Comparison of ENCODE assay signal across 12 cellular contexts in the genomic region with DNA sequence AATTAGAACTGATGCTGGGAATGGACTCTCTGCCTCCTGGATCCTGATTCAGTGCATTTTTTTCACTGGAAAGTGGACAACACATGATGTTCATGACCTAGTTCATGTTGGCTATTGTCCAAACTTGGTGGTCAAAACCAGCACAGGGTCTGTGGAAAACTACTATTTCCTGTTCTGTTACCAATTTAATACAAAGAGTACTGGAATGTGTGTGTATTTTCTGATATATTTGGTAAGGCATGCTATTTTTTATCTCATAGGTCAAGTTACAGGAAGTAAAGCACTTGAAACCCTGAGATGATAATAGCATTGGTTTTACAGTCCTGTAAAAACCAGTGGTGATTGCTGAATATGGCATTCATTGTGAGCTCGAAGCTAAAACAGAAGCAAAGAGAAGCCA.
DNase-seq lines count a peak whose midpoint lies in the region; ATAC-seq and TF ChIP-seq lines count a peak whose summit lies in the region.
"Had no signal": no experiment of that assay in that cellular context is flagged by ENCODE, and none has a peak within 500 bp of the region (broad histone marks: within the 10 kb centered on the region; RNA-seq: fewer than 3 reads in every experiment).

No MANE protein-coding gene starts in this region.

- H3K4me1 Mint-ChIP-seq in naive thymus-derived CD8-positive, alpha-beta T cell = no peaks in the 10 kb centered on the region

- peak overlapping the region; percentile 25 for H3K27ac ChIP-seq in angular gyrus (ENCODE audit: low read depth, low read length)
- H3K27ac ChIP-seq: stomach had no signal

- DNase-seq in EL = peak; percentile 74
- peak; percentile 30 for DNase-seq in myocyte (ENCODE audit: low read depth)
- no peak for DNase-seq in naive thymus-derived CD8-positive, alpha-beta T cell
- no peak for DNase-seq in AG08396 (ENCODE audit: low spot score)
- DNase-seq: activated gamma-delta T cell treated with Interleukin-2 at 50 U/mL for 16 hours, KG1, NCI-H524 treated with DMSO at 0.1 percent for 48 hours, stomach had no signal

- no peaks in the 10 kb centered on the region for H4K20me1 ChIP-seq in Loucy (ENCODE audit: insufficient read depth, low read length, poor library complexity, severe bottlenecking)

- H3K4me3 Mint-ChIP-seq in naive thymus-derived CD8-positive, alpha-beta T cell = no peak overlapping the region
- H3K4me3 Mint-ChIP-seq: natural killer cell treated with Interleukin-12 subunit alpha and Interleukin-12 subunit beta and Interleukin-15 and Interleukin-18, amount 100 ng/mL, for 72 hours had no signal

- H3K9me3 ChIP-seq in Loucy (ENCODE audit: insufficient read depth, low read depth, low read length) = no peaks in the 10 kb centered on the region
- H3K9me3 ChIP-seq: stomach had no signal

- TF ChIP-seq CTCF in Loucy (conservative IDR thresholded peaks at IDR 0.05; ENCODE audit: low read length) = no peak

- H3K4me2 ChIP-seq in Loucy (ENCODE audit: low read depth, low read length, poor library complexity, severe bottlenecking) = peak overlapping the region; percentile 68

- H3F3A ChIP-seq in Loucy (ENCODE audit: low read depth) = no peaks in the 10 kb centered on the region

- H2AFZ ChIP-seq in Loucy (ENCODE audit: low read length) = peak overlapping the region; percentile 10

- no peak overlapping the region for H3K27ac Mint-ChIP-seq in naive thymus-derived CD8-positive, alpha-beta T cell
- H3K27ac Mint-ChIP-seq: natural killer cell treated with Interleukin-12 subunit alpha and Interleukin-12 subunit beta and Interleukin-15 and Interleukin-18, amount 100 ng/mL, for 72 hours had no signal

- no peaks in the 10 kb centered on the region for H3K36me3 Mint-ChIP-seq in naive thymus-derived CD8-positive, alpha-beta T cell
- H3K36me3 Mint-ChIP-seq: natural killer cell treated with Interleukin-12 subunit alpha and Interleukin-12 subunit beta and Interleukin-15 and Interleukin-18, amount 100 ng/mL, for 72 hours had no signal

- no peaks in the 10 kb centered on the region for H3K9me3 Mint-ChIP-seq in naive thymus-derived CD8-positive, alpha-beta T cell
- H3K9me3 Mint-ChIP-seq: natural killer cell treated with Interleukin-12 subunit alpha and Interleukin-12 subunit beta and Interleukin-15 and Interleukin-18, amount 100 ng/mL, for 72 hours had no signal

- no peaks in the 10 kb centered on the region for H3K79me2 ChIP-seq in Loucy (ENCODE audit: insufficient read depth, low read length)

- peaks cover 0 to 5% (median 3%) of the 10 kb centered on the region in 5 donors for H3K27me3 Mint-ChIP-seq in naive thymus-derived CD8-positive, alpha-beta T cell

- no peaks in the 10 kb centered on the region for H3K27me3 ChIP-seq in Loucy (ENCODE audit: insufficient read depth, low read length, poor library complexity, severe bottlenecking)
- H3K27me3 ChIP-seq: stomach had no signal

- no peaks in the 10 kb centered on the region for H3K36me3 ChIP-seq in Loucy (ENCODE audit: insufficient read depth, low read length)
- H3K36me3 ChIP-seq: stomach had no signal

- H3K9ac ChIP-seq in Loucy (ENCODE audit: low read depth, low read length, poor library complexity, severe bottlenecking) = no peak overlapping the region

- ATAC-seq in naive thymus-derived CD8-positive, alpha-beta T cell = no peak
- no peak for ATAC-seq in HG03139 (IDR thresholded peaks at IDR 0.05; ENCODE audit: unreplicated experiment)
- ATAC-seq: natural killer cell treated with Interleukin-12 subunit alpha and Interleukin-12 subunit beta and Interleukin-15 and Interleukin-18, amount 100 ng/mL, for 72 hours had no signal

- peak overlapping the region; percentile 40 for H3K4me3 ChIP-seq in Loucy (ENCODE audit: low read length, poor library complexity, severe bottlenecking)
- H3K4me3 ChIP-seq: stomach had no signal

- H3K4me1 ChIP-seq in Loucy (ENCODE audit: insufficient read depth, low read length, poor library complexity, severe bottlenecking) = peaks cover 28% of the 10 kb centered on the region

- POLR2A ChIA-PET in naive thymus-derived CD8-positive, alpha-beta T cell (lab: Charles Lee) = no interaction called here

- H3K9me2 ChIP-seq in Loucy (replicated peaks; ENCODE audit: low read depth, low read length) = no peaks in the 10 kb centered on the region

Comparison
In these comparisons a context has a peak if more than half of its experiments do, and no peak if none do; other contexts are left out.
1. DNase-seq: peak in EL (single experiment) and myocyte (single experiment); none in naive thymus-derived CD8-positive, alpha-beta T cell (0 of 10) and AG08396 (single experiment).